7 cellular contexts compared by ENCODE assay signal in genomic region chr7:39732837-39733804, GRCh38.
A peak's percentile ranks its signal among the peaks of the same experiment; 100 is the strongest.
DNase-seq lines count a peak whose midpoint lies in the region; ATAC-seq, FAIRE-seq and TF ChIP-seq lines count a peak whose summit lies in the region.

No MANE protein-coding gene starts in this region.

- H3K4me3 Mint-ChIP-seq in T-helper 2 cell treated with Interferon-gamma antibody and Interleukin-4, amounts not matched to agents 5 μg/mL and 100 μg/mL, for 36 hours = peak overlapping the region; percentile 89
- H3K4me3 Mint-ChIP-seq in astrocyte (ENCODE audit: unreplicated experiment) = peak overlapping the region; percentile 84

- H3K36me3 Mint-ChIP-seq in T-helper 2 cell treated with Interferon-gamma antibody and Interleukin-4, amounts not matched to agents 5 μg/mL and 100 μg/mL, for 36 hours (ENCODE audit: low read depth) = peaks cover 1% of the 10 kb centered on the region
- H3K36me3 Mint-ChIP-seq in astrocyte (ENCODE audit: low read depth, unreplicated experiment) = no peaks in the 10 kb centered on the region

- ATAC-seq in GM18505 (IDR thresholded peaks at IDR 0.05; ENCODE audit: unreplicated experiment) = peak; percentile 94
- ATAC-seq in HG02970 (IDR thresholded peaks at IDR 0.05; ENCODE audit: low FRiP score, unreplicated experiment) = peak; percentile 96

- H3K4me1 ChIP-seq in astrocyte (ENCODE audit: insufficient read depth, low read length) = peaks cover 22% of the 10 kb centered on the region
- H3K4me1 ChIP-seq in rectal smooth muscle tissue (ENCODE audit: control insufficient read depth, insufficient read depth, low read length) = no peaks in the 10 kb centered on the region

- peaks cover 5% of the 10 kb centered on the region for H3K79me2 ChIP-seq in astrocyte (ENCODE audit: insufficient read depth, low read length)

- DNase-seq in NCI-H187 treated with DMSO at 0.1 percent for 48 hours (lab: John Stamatoyannopoulos, UW) (peak; percentile 67), astrocyte (ENCODE audit: low read depth) (peak; percentile 93), hepatic stellate cell (ENCODE audit: low spot score) (peak; percentile 90)
- DNase-seq in T-helper 2 cell treated with Interferon-gamma antibody and Interleukin-4, amounts not matched to agents 5 μg/mL and 100 μg/mL, for 36 hours (ENCODE audit: low spot score) = peak; percentile 99

- H3K4me1 Mint-ChIP-seq in T-helper 2 cell treated with Interferon-gamma antibody and Interleukin-4, amounts not matched to agents 5 μg/mL and 100 μg/mL, for 36 hours (ENCODE audit: low read depth) = peaks cover 27% of the 10 kb centered on the region
- H3K4me1 Mint-ChIP-seq in astrocyte (ENCODE audit: low read depth, unreplicated experiment) = peaks cover 17% of the 10 kb centered on the region

- H4K20me1 ChIP-seq in astrocyte (ENCODE audit: insufficient read depth, low read length) = no peaks in the 10 kb centered on the region

- peak; percentile 94 for TF ChIP-seq POLR2A in GM18505 (IDR thresholded peaks at IDR 0.05; ENCODE audit: borderline replicate concordance, extremely low read depth, insufficient read depth, insufficient read length)

- TF ChIP-seq CTCF in astrocyte (IDR thresholded peaks at IDR 0.05; ENCODE audit: insufficient read depth, low read depth, low read length) = no peak

- H3K27me3 Mint-ChIP-seq in T-helper 2 cell treated with Interferon-gamma antibody and Interleukin-4, amounts not matched to agents 5 μg/mL and 100 μg/mL, for 36 hours (ENCODE audit: low read depth) = no peaks in the 10 kb centered on the region
- peaks cover 11% of the 10 kb centered on the region for H3K27me3 Mint-ChIP-seq in astrocyte (ENCODE audit: low read depth, unreplicated experiment)

- peak overlapping the region; percentile 85 for H2AFZ ChIP-seq in astrocyte (ENCODE audit: low read depth, low read length)

- H3K27ac ChIP-seq in astrocyte (ENCODE audit: low read depth, low read length) (peak overlapping the region; percentile 97), rectal smooth muscle tissue (ENCODE audit: low read depth, low read length) (no peak overlapping the region)

- FAIRE-seq in astrocyte (lab: Jason Lieb, UNC) = peak; percentile 59

- no peaks in the 10 kb centered on the region for H3K9me3 Mint-ChIP-seq in T-helper 2 cell treated with Interferon-gamma antibody and Interleukin-4, amounts not matched to agents 5 μg/mL and 100 μg/mL, for 36 hours
- no peaks in the 10 kb centered on the region for H3K9me3 Mint-ChIP-seq in astrocyte (ENCODE audit: unreplicated experiment)

- peak overlapping the region; percentile 95 for H3K27ac Mint-ChIP-seq in T-helper 2 cell treated with Interferon-gamma antibody and Interleukin-4, amounts not matched to agents 5 μg/mL and 100 μg/mL, for 36 hours
- H3K27ac Mint-ChIP-seq in astrocyte (ENCODE audit: unreplicated experiment) = peak overlapping the region; percentile 97

- H3K9ac ChIP-seq in astrocyte (ENCODE audit: low read length) (peak overlapping the region; percentile 90), rectal smooth muscle tissue (ENCODE audit: low read length) (no peak overlapping the region)

- H3K36me3 ChIP-seq in astrocyte (ENCODE audit: insufficient read depth, low read length) (no peaks in the 10 kb centered on the region), rectal smooth muscle tissue (ENCODE audit: control insufficient read depth, insufficient read depth, low read length) (no peaks in the 10 kb centered on the region)

- H3K27me3 ChIP-seq in astrocyte (ENCODE audit: insufficient read depth, low read length) = no peaks in the 10 kb centered on the region
- H3K27me3 ChIP-seq in rectal smooth muscle tissue (ENCODE audit: control insufficient read depth, insufficient read depth, low read length) = no peaks in the 10 kb centered on the region

- H3K4me2 ChIP-seq in astrocyte (ENCODE audit: low read length) = peak overlapping the region; percentile 89

- no peaks in the 10 kb centered on the region for H3K9me3 ChIP-seq in astrocyte (ENCODE audit: insufficient read depth, low read depth, low read length)

- H3K4me3 ChIP-seq in astrocyte (ENCODE audit: insufficient read depth, low read depth, low read length) = peak overlapping the region; percentile 62
- peak overlapping the region; percentile 77 for H3K4me3 ChIP-seq in rectal smooth muscle tissue (ENCODE audit: low read length)
